Comparison of ENCODE assay signal across 1 cellular context in genomic region chr13:19056984-19057490, GRCh38.
TF ChIP-seq lines count a peak whose summit lies in the region.

No MANE protein-coding gene starts in this region.

TF ChIP-seq in IMR-90, 13 proteins besides CTCF, POLR2A, EP300 and RAD21 (continued from another document):
- TF ChIP-seq NFE2L2 (IDR thresholded peaks at IDR 0.05; ENCODE audit: low read depth, low read length) (no peak), MXI1 (IDR thresholded peaks at IDR 0.05; ENCODE audit: borderline replicate concordance, low read depth, low read length) (no peak), SMC3 (IDR thresholded peaks at IDR 0.05; ENCODE audit: low read depth, low read length) (no peak), FOS (IDR thresholded peaks at IDR 0.05; ENCODE audit: low read depth, low read length) (no peak), ELK1 (IDR thresholded peaks at IDR 0.05; ENCODE audit: borderline replicate concordance, low read depth, low read length) (no peak)
